8 cellular contexts compared by ENCODE assay signal in genomic region chr3:24495334-24495994, GRCh38. TPM values are rescaled to one million over a fixed set of nuclear protein-coding genes. Genes with fewer than 3 reads are reported as not detected.
DNase-seq lines count a peak whose midpoint lies in the region; ATAC-seq, FAIRE-seq and TF ChIP-seq lines count a peak whose summit lies in the region.

No MANE protein-coding gene starts in this region.

- FAIRE-seq in keratinocyte (lab: Jason Lieb, UNC) = no peak
- FAIRE-seq in GM12891 (lab: Jason Lieb, UNC) = no peak

- H3K4me1 ChIP-seq in keratinocyte (ENCODE audit: control insufficient read depth, extremely low read depth, insufficient read depth, low read length) = no peaks in the 10 kb centered on the region
- peaks cover 0 to 45% (median 14%) of the 10 kb centered on the region in 6 donors for H3K4me1 ChIP-seq in spleen

- H3K36me3 ChIP-seq in brain microvascular endothelial cell (replicated peaks) (no peaks in the 10 kb centered on the region), keratinocyte (ENCODE audit: control insufficient read depth in 2 of 2, extremely low read depth in 1 of 2, insufficient read depth in 2 of 2, low read length in 2 of 2) (no peaks in the 10 kb centered on the region), spleen (no peaks in the 10 kb centered on the region)

- no peaks in the 10 kb centered on the region for H3K9me1 ChIP-seq in keratinocyte (ENCODE audit: control insufficient read depth, extremely low read depth, insufficient read depth, low read length)

- dilution Hi-C loops in keratinocyte (cut with MboI; ENCODE audit: extremely low pct_ligation_motif_present, low sequenced_read_pairs) = no loop called here

- H3K9ac ChIP-seq in keratinocyte (ENCODE audit: control insufficient read depth, extremely low read depth, insufficient read depth, low read length) = peak overlapping the region; percentile 70

- in situ Hi-C loops in brain microvascular endothelial cell (cut with HindIII; ENCODE audit: low pct_ligation_motif_present, low sequenced_read_pairs) = no loop called here

- no peaks in the 10 kb centered on the region for H4K20me1 ChIP-seq in keratinocyte (ENCODE audit: control insufficient read depth, extremely low read depth, insufficient read depth, low read length)

- H3K4me2 ChIP-seq in keratinocyte (ENCODE audit: control insufficient read depth, extremely low read depth, insufficient read depth, low read depth, low read length) = peak overlapping the region; percentile 92

- H3K4me3 ChIP-seq in brain microvascular endothelial cell (ENCODE audit: low read depth, low read length) (peak overlapping the region; percentile 56), keratinocyte (ENCODE audit: control insufficient read depth in 2 of 3, extremely low read depth in 1 of 3, insufficient read depth in 2 of 3, low read depth in 1 of 3, low read length in 3 of 3) (peak overlapping the region; percentile 78 to 87 (median 84)), spleen (peak overlapping the region; percentile 54 to 83 (median 64))

- H3K27me3 ChIP-seq in brain microvascular endothelial cell (replicated peaks) = peaks cover 11% of the 10 kb centered on the region
- H3K27me3 ChIP-seq in keratinocyte (ENCODE audit: control insufficient read depth, extremely low read depth, insufficient read depth, low read length) = peaks cover 5% of the 10 kb centered on the region
- peaks cover 0 to 48% (median 12%) of the 10 kb centered on the region in 7 donors for H3K27me3 ChIP-seq in spleen (replicated peaks in 1 of 7)

- 3 to 10% (median 5%) methylated on average over 25 to 61 of the region's 61 CpGs for WGBS in spleen, 5 donors

- TF ChIP-seq POLR2A in spleen (IDR thresholded peaks at IDR 0.05) = no peak
- TF ChIP-seq POLR2A in GM12891 (IDR thresholded peaks at IDR 0.05; ENCODE audit: low read depth, low read length) = no peak

- ATAC-seq in HG02938 (IDR thresholded peaks at IDR 0.05; ENCODE audit: unreplicated experiment) = peak; percentile 8
- ATAC-seq in GM19328 (IDR thresholded peaks at IDR 0.05; ENCODE audit: unreplicated experiment) = no peak

- H3K9me3 ChIP-seq in keratinocyte (ENCODE audit: control insufficient read depth, low read depth, low read length) (no peaks in the 10 kb centered on the region), spleen (no peaks in the 10 kb centered on the region)

- intact Hi-C loops in spleen (cut with DNase I; ENCODE audit: low total_unique reads) = no loop called here

- TF ChIP-seq CTCF in brain microvascular endothelial cell (IDR thresholded peaks at IDR 0.05; ENCODE audit: low read depth, low read length, missing control alignments) (no peak), keratinocyte (optimal IDR thresholded peaks at IDR 0.05 in 1 of 3, IDR thresholded peaks at IDR 0.05 in 1 of 3, conservative IDR thresholded peaks at IDR 0.05 in 1 of 3; ENCODE audit: extremely low read depth in 1 of 3, insufficient read depth in 2 of 3, low read length in 3 of 3) (no peak), spleen (IDR thresholded peaks at IDR 0.05 in 8 of 11, conservative IDR thresholded peaks at IDR 0.05 in 3 of 11) (peak in 4 of 11 experiments; percentile 4 to 26 (median 6))

- peak overlapping the region; percentile 95 for H2AFZ ChIP-seq in keratinocyte (ENCODE audit: control insufficient read depth, low read length)

- H3K27ac ChIP-seq in brain microvascular endothelial cell (no peak overlapping the region), keratinocyte (ENCODE audit: control insufficient read depth, insufficient read depth, low read length) (peak overlapping the region; percentile 26), spleen (peak overlapping the region; percentile 69 to 94 (median 90))

- no peaks in the 10 kb centered on the region for H3K79me2 ChIP-seq in keratinocyte (ENCODE audit: control insufficient read depth, insufficient read depth, low read length)

- DNase-seq in AG08395 (ENCODE audit: low spot score) (peak; percentile 26), brain microvascular endothelial cell (no peak), keratinocyte (ENCODE audit: low read depth, low spot score) (no peak), spleen (peak; percentile 87), COR-L47 (lab: John Stamatoyannopoulos, UW) (no peak), GM12891 (ENCODE audit: insufficient read length, low spot score) (no peak)

TF ChIP-seq in GM12891, 5 proteins besides CTCF, POLR2A, EP300 and RAD21:
- TF ChIP-seq SPI1 (IDR thresholded peaks at IDR 0.05; ENCODE audit: low read depth, low read length) (no peak), POU2F2 (IDR thresholded peaks at IDR 0.05; ENCODE audit: low read depth, low read length) (no peak), POLR2AphosphoS5 (IDR thresholded peaks at IDR 0.05; ENCODE audit: low read depth, low read length) (no peak), TAF1 (IDR thresholded peaks at IDR 0.05; ENCODE audit: low read depth, low read length) (no peak), PAX5 (IDR thresholded peaks at IDR 0.05; ENCODE audit: insufficient read depth, low read length, severe bottlenecking) (no peak)

RNA-seq across cellular contexts. Expression of gene THRB, which starts 0.8 kb away (rescaled TPM):
- polyA plus RNA-seq in keratinocyte (2.6 to 3.2 TPM (median 3.1 TPM) in 3 replicates), spleen (1 to 10 TPM in 2 of 3 donors, under 1 TPM in 1; 1.00 to 3.7 (median 1.9) TPM)
- polyA plus RNA-seq in keratinocyte (2011; ENCODE audit: low read depth) = 5.1 TPM
- 2.9 and 4.1 TPM in 2 replicates for polyA plus RNA-seq in keratinocyte (2011; cell fraction: cytosol; rRNA removed)
- 4.0 and 4.3 TPM in 2 replicates for polyA plus RNA-seq in keratinocyte (2011; cell fraction: nucleus; rRNA removed)
- 2.5 and 4.8 TPM in 2 replicates for polyA plus RNA-seq in keratinocyte (2012; ENCODE audit: low replicate concordance)
- polyA minus RNA-seq in keratinocyte = 5.7 to 9.7 TPM (median 5.8 TPM) in 3 replicates
- polyA minus RNA-seq in keratinocyte (2011; cell fraction: cytosol; rRNA and poly(A)+ RNA removed) = 2.3 TPM
- 6.9 and 9.1 TPM in 2 replicates for polyA minus RNA-seq in keratinocyte (2011; cell fraction: nucleus; rRNA and poly(A)+ RNA removed)
- total RNA-seq in spleen = 10 to 100 TPM in 6 of 7 donors, 1 to 10 TPM in 1; 7.6 to 26.6 (median 18.3) TPM
- not detected for polyA plus RNA-seq in GM12891 (2012; ENCODE audit: low read depth, missing spikeins)

Comparison
In these comparisons a context has a peak if more than half of its experiments do, and no peak if none do; other contexts are left out.
1. DNase-seq: peak in AG08395 (single experiment) and spleen (single experiment); none in brain microvascular endothelial cell (single experiment), keratinocyte (single experiment), COR-L47 (single experiment) and GM12891 (single experiment).
2. Peak in every context shown above with its lines, with median percentiles within 50 percentile points of each other: H3K4me3 ChIP-seq.